In genomic region chr17:77882040-77882439, GRCh38 we compare ENCODE assay signal across 11 cellular contexts.
A peak's percentile ranks its signal among the peaks of the same experiment; 100 is the strongest.
DNase-seq lines count a peak whose midpoint lies in the region; ATAC-seq and TF ChIP-seq lines count a peak whose summit lies in the region.
"Had no signal": no experiment of that assay in that cellular context is flagged by ENCODE, and none has a peak within 500 bp of the region (broad histone marks: within the 10 kb centered on the region; RNA-seq: fewer than 3 reads in every experiment).

No MANE protein-coding gene starts in this region.

- DNase-seq in BE2C (no peak), NCI-H1417 (lab: John Stamatoyannopoulos, UW) (no peak)
- no peak for DNase-seq in naive thymus-derived CD4-positive, alpha-beta T cell
- DNase-seq: NCI-H226 had no signal

- POLR2A ChIA-PET in naive thymus-derived CD4-positive, alpha-beta T cell (lab: Charles Lee): interaction anchor here (0.6 to 9.2 kb wide), 10 partner anchors 9 to 427 kb away, joined by 3 to 141 read pairs (median 4); partner anchors contain the start of gene TNRC6C

- H3K36me3 ChIP-seq in BE2C: no peaks in the 10 kb centered on the region
- no peaks in the 10 kb centered on the region for H3K36me3 ChIP-seq in naive thymus-derived CD4-positive, alpha-beta T cell (ENCODE audit: control insufficient read depth in 2 of 3, insufficient read depth in 3 of 3, low read length in 3 of 3)
- H3K36me3 ChIP-seq: brain microvascular endothelial cell had no signal

- no peaks in the 10 kb centered on the region for H3K36me3 Mint-ChIP-seq in activated naive CD8-positive, alpha-beta T cell
- peaks cover 0 to 7% (median 0%) of the 10 kb centered on the region in 5 donors for H3K36me3 Mint-ChIP-seq in naive thymus-derived CD4-positive, alpha-beta T cell

- CTCF ChIA-PET in naive thymus-derived CD4-positive, alpha-beta T cell (lab: Charles Lee): interaction anchor here (0.7 to 1.1 kb wide), 3 partner anchors 9 to 570 kb away, joined by 3 to 4 read pairs (median 3); no protein-coding TSS in a partner anchor

- H3K27me3 Mint-ChIP-seq in activated naive CD8-positive, alpha-beta T cell: no peaks in the 10 kb centered on the region
- H3K27me3 Mint-ChIP-seq in naive thymus-derived CD4-positive, alpha-beta T cell: peaks cover 0 to 22% (median 0%) of the 10 kb centered on the region in 5 donors

- peak overlapping the region; percentile 10 for H3K4me3 ChIP-seq in BE2C (ENCODE audit: low read depth, low read length)
- H3K4me3 ChIP-seq in naive thymus-derived CD4-positive, alpha-beta T cell (ENCODE audit: low read length): peak overlapping the region; percentile 61

- H3K4me1 ChIP-seq in BE2C: peaks cover 43% of the 10 kb centered on the region
- H3K4me1 ChIP-seq in naive thymus-derived CD4-positive, alpha-beta T cell (ENCODE audit: control insufficient read depth in 2 of 2, insufficient read depth in 2 of 2, low read length in 2 of 2): peaks cover 65 to 75% of the 10 kb centered on the region in 2 donors

- intact Hi-C loops in naive thymus-derived CD4-positive, alpha-beta T cell (cut with micrococcal nuclease): loop anchor here (1.0 to 10.0 kb wide), 7 partner anchors 10 to 437 kb away; partner anchors contain the start of gene TNRC6C (in 2 of the 2)

- no peaks in the 10 kb centered on the region for H3K9me3 Mint-ChIP-seq in activated naive CD8-positive, alpha-beta T cell (ENCODE audit: low read depth)
- H3K9me3 Mint-ChIP-seq in naive thymus-derived CD4-positive, alpha-beta T cell: no peaks in the 10 kb centered on the region

- H3K4me3 Mint-ChIP-seq in activated naive CD8-positive, alpha-beta T cell: peak overlapping the region; percentile 59
- H3K4me3 Mint-ChIP-seq in naive thymus-derived CD4-positive, alpha-beta T cell: peak overlapping the region; percentile 71 to 94 (median 81)

- peak; percentile 5 for ATAC-seq in HG02642 (IDR thresholded peaks at IDR 0.05; ENCODE audit: poor library complexity, unreplicated experiment)
- ATAC-seq in naive thymus-derived CD4-positive, alpha-beta T cell: no peak
- ATAC-seq in GM19455 (IDR thresholded peaks at IDR 0.05; ENCODE audit: unreplicated experiment): no peak
- ATAC-seq in GM18502 (IDR thresholded peaks at IDR 0.05; ENCODE audit: poor library complexity, unreplicated experiment): no peak
- no peak for ATAC-seq in HG02981 (IDR thresholded peaks at IDR 0.05; ENCODE audit: unreplicated experiment)

- TF ChIP-seq CTCF in BE2C (IDR thresholded peaks at IDR 0.05; ENCODE audit: low read depth, low read length): no peak

- H3K4me1 Mint-ChIP-seq in activated naive CD8-positive, alpha-beta T cell (ENCODE audit: low read depth): peaks cover 87% of the 10 kb centered on the region
- peaks cover 62 to 98% (median 90%) of the 10 kb centered on the region in 7 donors for H3K4me1 Mint-ChIP-seq in naive thymus-derived CD4-positive, alpha-beta T cell

- no peaks in the 10 kb centered on the region for H3K27me3 ChIP-seq in BE2C
- no peaks in the 10 kb centered on the region for H3K27me3 ChIP-seq in naive thymus-derived CD4-positive, alpha-beta T cell (ENCODE audit: control insufficient read depth in 2 of 2, insufficient read depth in 2 of 2, low read length in 2 of 2)

- H3K27ac ChIP-seq in naive thymus-derived CD4-positive, alpha-beta T cell (ENCODE audit: low read depth, low read length): peak overlapping the region; percentile 93

- no peaks in the 10 kb centered on the region for H3K9me3 ChIP-seq in BE2C
- H3K9me3 ChIP-seq in naive thymus-derived CD4-positive, alpha-beta T cell (ENCODE audit: control insufficient read depth in 2 of 3, low read length in 3 of 3): no peaks in the 10 kb centered on the region

- H3K27ac Mint-ChIP-seq in activated naive CD8-positive, alpha-beta T cell: peak overlapping the region; percentile 92
- peak overlapping the region; percentile 92 to 99 (median 98) for H3K27ac Mint-ChIP-seq in naive thymus-derived CD4-positive, alpha-beta T cell
- H3K27ac Mint-ChIP-seq: progenitor cell of endocrine pancreas had no signal
